14 cellular contexts compared by ENCODE assay signal in genomic region chr12:76259071-76259470, GRCh38.
DNase-seq lines count a peak whose midpoint lies in the region; TF ChIP-seq lines count a peak whose summit lies in the region.
"Had no signal": no experiment of that assay in that cellular context is flagged by ENCODE, and none has a peak within 500 bp of the region (broad histone marks: within the 10 kb centered on the region; RNA-seq: fewer than 3 reads in every experiment).

No MANE protein-coding gene starts in this region.

- H3K27me3 Mint-ChIP-seq in HFFc6 (ENCODE audit: insufficient read depth) (no peaks in the 10 kb centered on the region), MCF 10A (ENCODE audit: insufficient read depth, unreplicated experiment) (no peaks in the 10 kb centered on the region)

- H3K4me3 ChIP-seq in hepatocyte (no peak overlapping the region), smooth muscle cell (no peak overlapping the region)
- H3K4me3 ChIP-seq: cardiac muscle cell had no signal

- BruUV-seq in MCF 10A (replicated peaks; lab: Mats Ljungman, UMichigan): TSS peak; percentile 94

- H2AFZ ChIP-seq in hepatocyte (no peak overlapping the region), smooth muscle cell (ENCODE audit: low read depth) (peak overlapping the region; percentile 71)

- DNase-seq in HFFc6: peak; percentile 23
- DNase-seq in MCF 10A (ENCODE audit: unreplicated experiment): no peak
- no peak for DNase-seq in hepatocyte (ENCODE audit: low spot score)
- no peak for DNase-seq in smooth muscle cell (lab: John Stamatoyannopoulos, UW; ENCODE audit: unreplicated experiment)
- no peak for DNase-seq in substantia nigra (lab: John Stamatoyannopoulos, UW)
- DNase-seq in DMS153 treated with DMSO at 0.1 percent for 48 hours (lab: John Stamatoyannopoulos, UW; ENCODE audit: unreplicated experiment): no peak
- DNase-seq in OCI-M2 (lab: John Stamatoyannopoulos, UW; ENCODE audit: unreplicated experiment): no peak
- DNase-seq in inferior parietal cortex (ENCODE audit: extremely low spot score): no peak
- DNase-seq: activated naive CD4-positive, alpha-beta T cell; NCI-H1092 treated with DMSO at 0.1 percent for 48 hours; NCI-H510A treated with DMSO at 0.1 percent for 48 hours; retina; stimulated activated naive CD4-positive, alpha-beta T cell treated with Interleukin-2 at 50 U/mL for 16 hours had no signal

- H3K9me3 ChIP-seq in hepatocyte (ENCODE audit: low read depth) (no peaks in the 10 kb centered on the region), smooth muscle cell (replicated peaks; ENCODE audit: low read depth) (no peaks in the 10 kb centered on the region)

- H3K4me1 Mint-ChIP-seq in HFFc6 (ENCODE audit: low read depth) (peaks cover 50% of the 10 kb centered on the region), MCF 10A (ENCODE audit: insufficient read depth, unreplicated experiment) (peaks cover 19% of the 10 kb centered on the region)

- H3K9ac ChIP-seq in smooth muscle cell (ENCODE audit: low read depth): peak overlapping the region; percentile 54

- H3K9me2 ChIP-seq in hepatocyte (replicated peaks; ENCODE audit: insufficient read depth): no peaks in the 10 kb centered on the region

- intact Hi-C loops in MCF 10A (cut with micrococcal nuclease): no loop called here

- CTCF ChIA-PET in MCF 10A (lab: Yijun Ruan, JAX): interaction anchor here (0.6 to 1.4 kb wide), 5 partner anchors 10 to 185 kb away, joined by 3 to 4 read pairs (median 3); no protein-coding TSS in a partner anchor

- H3K27ac Mint-ChIP-seq in HFFc6 (peak overlapping the region; percentile 86), MCF 10A (ENCODE audit: low read depth, unreplicated experiment) (peak overlapping the region; percentile 50)

- H3K4me1 ChIP-seq in hepatocyte (ENCODE audit: insufficient read depth) (peaks cover 9% of the 10 kb centered on the region), smooth muscle cell (ENCODE audit: low read depth) (peaks cover 18% of the 10 kb centered on the region)

- H3K27me3 ChIP-seq in hepatocyte (no peaks in the 10 kb centered on the region), smooth muscle cell (ENCODE audit: low read depth) (no peaks in the 10 kb centered on the region)
- H3K27me3 ChIP-seq: cardiac muscle cell had no signal

- H3K36me3 ChIP-seq in hepatocyte (replicated peaks; ENCODE audit: insufficient read depth, low read depth) (no peaks in the 10 kb centered on the region), smooth muscle cell (ENCODE audit: low read depth) (no peaks in the 10 kb centered on the region)
- H3K36me3 ChIP-seq: cardiac muscle cell had no signal

- POLR2A ChIA-PET in MCF 10A (lab: Yijun Ruan, JAX): interaction anchor here (0.8 to 3.3 kb wide), 8 partner anchors 12 to 226 kb away, joined by 3 to 24 read pairs (median 5); partner anchors contain the start of genes BBS10 and NAP1L1

- H4K20me1 ChIP-seq in hepatocyte (ENCODE audit: insufficient read depth, poor library complexity, severe bottlenecking): no peaks in the 10 kb centered on the region
- H4K20me1 ChIP-seq in smooth muscle cell (ENCODE audit: low read depth): no peaks in the 10 kb centered on the region

- H3F3A ChIP-seq in smooth muscle cell (ENCODE audit: low read depth): no peaks in the 10 kb centered on the region

- H3K36me3 Mint-ChIP-seq in HFFc6 (ENCODE audit: low read depth) (peaks cover 19% of the 10 kb centered on the region), MCF 10A (ENCODE audit: insufficient read depth, unreplicated experiment) (peaks cover 6% of the 10 kb centered on the region)

- H3K9me3 Mint-ChIP-seq in HFFc6: peaks cover 13% of the 10 kb centered on the region; the same call in 1 of the 2 replicates
- no peaks in the 10 kb centered on the region for H3K9me3 Mint-ChIP-seq in MCF 10A (ENCODE audit: unreplicated experiment)

- no peak for TF ChIP-seq CTCF in HFFc6 (IDR thresholded peaks at IDR 0.05)
- no peak for TF ChIP-seq CTCF in MCF 10A (IDR thresholded peaks at IDR 0.05; ENCODE audit: unreplicated experiment)
- TF ChIP-seq CTCF in hepatocyte (IDR thresholded peaks at IDR 0.05; ENCODE audit: poor library complexity): no peak
- TF ChIP-seq CTCF in smooth muscle cell (IDR thresholded peaks at IDR 0.05; ENCODE audit: borderline replicate concordance, insufficient read depth, poor library complexity, severe bottlenecking): no peak

- H3K27ac ChIP-seq in hepatocyte (peak overlapping the region; percentile 36), smooth muscle cell (ENCODE audit: low read depth) (peak overlapping the region; percentile 91), substantia nigra (ENCODE audit: low read depth, low read length, poor library complexity, severe bottlenecking) (no peak overlapping the region)
- H3K27ac ChIP-seq: cardiac muscle cell had no signal

- no peaks in the 10 kb centered on the region for H3K79me2 ChIP-seq in hepatocyte
- H3K79me2 ChIP-seq in smooth muscle cell (ENCODE audit: low read depth): no peaks in the 10 kb centered on the region

- H3K4me3 Mint-ChIP-seq in HFFc6 (peak overlapping the region; percentile 86; the same call in 1 of the 2 replicates), MCF 10A (ENCODE audit: unreplicated experiment) (no peak overlapping the region)

- 47% methylated on average over 1 of the region's 1 CpG for WGBS in hepatocyte (ENCODE audit: low lambda C conversion rate, missing lambda C conversion rate)
- 52% methylated on average over 1 of the region's 1 CpG for WGBS in smooth muscle cell (ENCODE audit: low lambda C conversion rate)

- no peak overlapping the region for H3K4me2 ChIP-seq in hepatocyte
- peak overlapping the region; percentile 65 for H3K4me2 ChIP-seq in smooth muscle cell
